In genomic region chr16:16048904-16049582, GRCh38 we compare ENCODE assay signal across 16 cellular contexts.
DNase-seq lines count a peak whose midpoint lies in the region; ATAC-seq and TF ChIP-seq lines count a peak whose summit lies in the region.
"Had no signal": no experiment of that assay in that cellular context is flagged by ENCODE, and none has a peak within 500 bp of the region (broad histone marks: within the 10 kb centered on the region; RNA-seq: fewer than 3 reads in every experiment).

No MANE protein-coding gene starts in this region.

- intact Hi-C loops in esophagus muscularis mucosa (cut with DNase I) (no loop called here), sigmoid colon (cut with DNase I) (no loop called here), PC-3 (cut with micrococcal nuclease) (loop anchor here (5.0 kb wide), 1 partner anchor 172 kb away; no protein-coding TSS in a partner anchor)

- no peak overlapping the region for H2AFZ ChIP-seq in PC-3 (ENCODE audit: low read length)

- no peak for TF ChIP-seq CTCF in esophagus muscularis mucosa (IDR thresholded peaks at IDR 0.05)
- TF ChIP-seq CTCF in sigmoid colon (IDR thresholded peaks at IDR 0.05), result no peak
- TF ChIP-seq CTCF in PC-3 (conservative IDR thresholded peaks at IDR 0.05; ENCODE audit: low read depth, low read length), result no peak

- no peaks in the 10 kb centered on the region for H4K20me1 ChIP-seq in PC-3 (ENCODE audit: low read length)

- no peaks in the 10 kb centered on the region for H3K9me3 ChIP-seq in esophagus muscularis mucosa
- no peaks in the 10 kb centered on the region for H3K9me3 ChIP-seq in sigmoid colon
- H3K9me3 ChIP-seq in PC-3 (ENCODE audit: low read length), result no peaks in the 10 kb centered on the region
- H3K9me3 ChIP-seq: stomach had no signal

- no peak for TF ChIP-seq POLR2A in esophagus muscularis mucosa (IDR thresholded peaks at IDR 0.05; ENCODE audit: low read depth)
- no peak for TF ChIP-seq POLR2A in sigmoid colon (IDR thresholded peaks at IDR 0.05)
- TF ChIP-seq POLR2A in GM18505 (IDR thresholded peaks at IDR 0.05; ENCODE audit: borderline replicate concordance, extremely low read depth, insufficient read depth, insufficient read length), result no peak

- CTCF ChIA-PET in PC-3 (lab: Charles Lee), result no interaction called here

- no TSS peak for BruUV-seq in PC-3 (replicated peaks; lab: Mats Ljungman, UMichigan)

- POLR2A ChIA-PET in PC-3 (lab: Charles Lee; ENCODE audit: unreplicated experiment), result no interaction called here

- no peak for TF ChIP-seq EP300 in esophagus muscularis mucosa (IDR thresholded peaks at IDR 0.05)
- TF ChIP-seq EP300 in sigmoid colon (IDR thresholded peaks at IDR 0.05), result no peak

- H3K9ac ChIP-seq in PC-3 (ENCODE audit: low read length), result no peak overlapping the region

- H3K4me3 ChIP-seq in H7 (ENCODE audit: insufficient read depth, low read depth, low read length), result no peak overlapping the region
- no peak overlapping the region for H3K4me3 ChIP-seq in esophagus muscularis mucosa
- H3K4me3 ChIP-seq in sigmoid colon, result no peak overlapping the region
- H3K4me3 ChIP-seq in PC-3 (ENCODE audit: low read length), result no peak overlapping the region
- H3K4me3 ChIP-seq: lung, stomach had no signal

- H3K36me3 ChIP-seq in H7 (replicated peaks; ENCODE audit: control insufficient read depth, insufficient read depth, low read length), result peaks cover 38% of the 10 kb centered on the region
- H3K36me3 ChIP-seq in esophagus muscularis mucosa, result peaks cover 62 to 94% (median 78%) of the 10 kb centered on the region in 4 donors
- peaks cover 5 to 71% (median 32%) of the 10 kb centered on the region in 4 donors for H3K36me3 ChIP-seq in sigmoid colon
- H3K36me3 ChIP-seq in PC-3 (ENCODE audit: low read depth, low read length), result peaks cover 26% of the 10 kb centered on the region

- no peaks in the 10 kb centered on the region for H3K27me3 ChIP-seq in H7 (ENCODE audit: control insufficient read depth, insufficient read depth, low read length)
- no peaks in the 10 kb centered on the region for H3K27me3 ChIP-seq in esophagus muscularis mucosa
- no peaks in the 10 kb centered on the region for H3K27me3 ChIP-seq in sigmoid colon
- H3K27me3 ChIP-seq in PC-3 (ENCODE audit: low read length), result no peaks in the 10 kb centered on the region
- H3K27me3 ChIP-seq: stomach had no signal

- no peaks in the 10 kb centered on the region for H3K79me2 ChIP-seq in PC-3 (ENCODE audit: low read length)

- H3K27ac ChIP-seq in esophagus muscularis mucosa (replicated peaks in 1 of 4) (peak overlapping the region; percentile 28 to 58 (median 54)), sigmoid colon (peak overlapping the region; percentile 43 to 89 (median 78)), PC-3 (ENCODE audit: low read length) (no peak overlapping the region)
- H3K27ac ChIP-seq: stomach had no signal

- no peak overlapping the region for H3K4me2 ChIP-seq in PC-3 (ENCODE audit: low read length)

- H3K4me1 ChIP-seq in esophagus muscularis mucosa (peaks cover 10 to 43% (median 26%) of the 10 kb centered on the region in 4 donors), sigmoid colon (peaks cover 0 to 37% (median 24%) of the 10 kb centered on the region in 4 donors), PC-3 (ENCODE audit: insufficient read depth, low read length) (peaks cover 23% of the 10 kb centered on the region)

- WGBS in esophagus muscularis mucosa, result 91% methylated on average over 6 of the region's 6 CpGs
- 96 to 97% methylated on average over 6 of the region's 6 CpGs for WGBS in sigmoid colon, 2 donors

- DNase-seq in H7, result peak; percentile 33
- peak; percentile 15 for DNase-seq in RKO (ENCODE audit: low spot score)
- DNase-seq in esophagus muscularis mucosa (ENCODE audit: extremely low spot score), result no peak
- no peak for DNase-seq in sigmoid colon
- DNase-seq in activated CD8-positive, alpha-beta memory T cell treated with anti-CD3 and anti-CD28 coated beads, Interleukin-2, amount 50 U/mL, for 4 hours, result no peak
- no peak for DNase-seq in PC-3
- DNase-seq: activated B cell treated with CpG ODN at 0.5 μM for 24 hours; activated CD8-positive, alpha-beta memory T cell treated with anti-CD3 and anti-CD28 coated beads for 24 hours; activated effector memory CD4-positive, alpha-beta T cell treated with anti-CD3 and anti-CD28 coated beads, Interleukin-2, amount 50 U/mL, for 16 hours; AML-193; NCI-H526; stomach; T-cell had no signal

- no peaks in the 10 kb centered on the region for H3K9me2 ChIP-seq in PC-3 (replicated peaks; ENCODE audit: low read length)

- H3F3A ChIP-seq in PC-3 (ENCODE audit: low read length, unreplicated experiment), result peaks cover 5% of the 10 kb centered on the region

- no peak for ATAC-seq in PC-3
- ATAC-seq in GM18505 (IDR thresholded peaks at IDR 0.05; ENCODE audit: unreplicated experiment), result no peak
- ATAC-seq: natural killer cell treated with Interleukin-12 subunit alpha and Interleukin-12 subunit beta and Interleukin-15 and Interleukin-18, amount 100 ng/mL, for 72 hours; T-cell had no signal

Comparison
In these comparisons a context has a peak if more than half of its experiments do, and no peak if none do; other contexts are left out.
1. DNase-seq: peak in H7 (single experiment) and RKO (single experiment); none in esophagus muscularis mucosa (single experiment), sigmoid colon (single experiment), activated CD8-positive, alpha-beta memory T cell treated with anti-CD3 and anti-CD28 coated beads, Interleukin-2, amount 50 U/mL, for 4 hours (single experiment) and PC-3 (single experiment).